8 cellular contexts compared by ENCODE assay signal in the genomic region with DNA sequence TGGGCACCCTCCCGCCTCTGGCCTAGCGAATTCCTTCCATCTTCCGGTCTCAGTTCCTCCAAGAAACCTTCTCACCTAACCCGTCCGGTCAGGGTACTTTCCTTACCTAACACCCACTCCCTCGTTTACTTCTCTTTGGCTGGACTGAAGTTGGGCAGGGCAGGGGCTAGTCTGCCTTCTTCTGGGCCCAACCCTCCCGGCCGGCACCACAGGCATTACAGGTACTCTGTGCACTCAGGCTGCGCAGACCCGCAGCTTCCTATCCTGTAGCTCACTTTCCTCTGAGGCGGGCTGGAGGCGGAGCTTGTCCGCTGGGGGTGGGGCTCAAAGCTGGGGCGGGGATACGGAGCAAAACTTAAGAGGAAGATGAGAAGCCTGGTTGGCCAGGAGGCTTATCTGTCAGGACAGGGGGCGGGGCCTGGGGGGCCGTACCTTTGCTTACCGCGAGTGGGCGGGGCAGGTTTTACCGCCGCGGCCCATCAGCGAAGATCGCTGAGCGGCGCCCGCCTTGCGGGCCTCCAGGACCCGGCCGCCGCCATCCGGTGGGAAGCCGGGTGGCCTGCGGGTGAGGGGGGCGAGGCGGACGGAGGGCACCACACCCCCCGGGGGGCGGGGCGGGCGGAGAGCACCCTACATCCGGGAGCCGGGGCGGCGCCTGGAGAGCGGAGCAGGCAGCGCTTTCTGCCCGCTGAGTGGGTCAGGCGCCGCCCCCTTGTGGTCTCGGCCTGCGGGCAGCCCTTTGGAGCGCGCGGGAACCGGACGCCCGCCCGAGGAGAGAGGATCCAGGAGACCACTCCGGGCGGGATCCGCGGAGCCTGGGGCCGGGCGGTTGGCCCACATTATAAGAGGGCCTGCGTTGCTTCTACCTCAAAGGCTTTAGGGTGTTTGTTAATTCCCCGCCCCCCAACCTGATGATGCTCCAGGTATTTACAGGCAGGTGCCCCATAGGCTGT. TPM values are rescaled to one million over a fixed set of nuclear protein-coding genes. Genes with fewer than 3 reads are reported as not detected.
DNase-seq lines count a peak whose midpoint lies in the region; ATAC-seq and TF ChIP-seq lines count a peak whose summit lies in the region.

No MANE protein-coding gene starts in this region.

- H3K4me1 ChIP-seq in ascending aorta, result no peaks in the 10 kb centered on the region
- H3K4me1 ChIP-seq in vagina, result peaks cover 9% of the 10 kb centered on the region

- no peaks in the 10 kb centered on the region for H3K36me3 ChIP-seq in ascending aorta
- no peaks in the 10 kb centered on the region for H3K36me3 ChIP-seq in vagina

- TF ChIP-seq POLR2A in vagina (IDR thresholded peaks at IDR 0.05), result peak in 1 of 2 donors; percentile 39

- H3K27me3 ChIP-seq in ascending aorta (no peaks in the 10 kb centered on the region), vagina (no peaks in the 10 kb centered on the region)

- DNase-seq in NCI-H1694 treated with DMSO at 0.1 percent for 48 hours (lab: John Stamatoyannopoulos, UW) (peak; percentile 96), T-helper 2 cell (peak; percentile 94 to 98 (median 98)), ascending aorta (ENCODE audit: low spot score in 2 of 2) (peak; percentile 96 to 99), hepatic stellate cell (ENCODE audit: low spot score) (peak; percentile 64), putamen (ENCODE audit: low spot score) (peak; percentile 97), vagina (ENCODE audit: extremely low spot score in 2 of 2) (peak; percentile 97 to 98)

- H3K27ac ChIP-seq in ascending aorta (peak overlapping the region; percentile 75 to 76), vagina (peak overlapping the region; percentile 87)

- intact Hi-C loops in ascending aorta (cut with DNase I), result loop anchor here (1.0 to 5.0 kb wide), 2 partner anchors 113 to 363 kb away; no protein-coding TSS in a partner anchor
- intact Hi-C loops in vagina (cut with DNase I), result no loop called here

- TF ChIP-seq CTCF in ascending aorta (IDR thresholded peaks at IDR 0.05), result peak; percentile 26 to 60 (median 59)
- peak in 2 of 3 experiments; percentile 33 to 82 for TF ChIP-seq CTCF in vagina (IDR thresholded peaks at IDR 0.05)

- H3K9me3 ChIP-seq in ascending aorta (no peaks in the 10 kb centered on the region), vagina (no peaks in the 10 kb centered on the region)

- ATAC-seq in GM18498 (IDR thresholded peaks at IDR 0.05; ENCODE audit: unreplicated experiment) (peak; percentile 95), HG02938 (IDR thresholded peaks at IDR 0.05; ENCODE audit: unreplicated experiment) (peak; percentile 95)

- H3K4me3 ChIP-seq in ascending aorta, result peak overlapping the region; percentile 66 to 83
- H3K4me3 ChIP-seq in vagina, result peak overlapping the region; percentile 66 to 70

RNA-seq across cellular contexts. Expression of a gene that starts 31.9 kb away (rescaled TPM):
- total RNA-seq in ascending aorta (not detected), vagina (not detected)

Comparison
In these comparisons a context has a peak if more than half of its experiments do, and no peak if none do; other contexts are left out.
1. Peak in every context shown above with its lines: DNase-seq, ATAC-seq, H3K4me3 ChIP-seq and H3K27ac ChIP-seq.